Comparison of ENCODE assay signal across 16 cellular contexts in genomic region chrX:96763608-96764007, GRCh38.
"Had no signal": no experiment of that assay in that cellular context is flagged by ENCODE, and none has a peak within 500 bp of the region (broad histone marks: within the 10 kb centered on the region; RNA-seq: fewer than 3 reads in every experiment).

No MANE protein-coding gene starts in this region.

- DNase-seq: activated B cell treated with CpG ODN at 0.5 μM for 24 hours; activated CD4-positive, alpha-beta T cell treated with anti-CD3 and anti-CD28 coated beads for 48 hours; activated CD8-positive, alpha-beta T cell treated with anti-CD3 and anti-CD28 coated beads for 36 hours; activated gamma-delta T cell; activated T-cell treated with anti-CD3 and anti-CD28 coated beads, Interleukin-2, amount 50 U/mL, for 4 hours; dorsolateral prefrontal cortex; mammary epithelial cell; naive thymus-derived CD8-positive, alpha-beta T cell; stimulated activated CD4-positive, alpha-beta T cell treated with anti-CD3 and anti-CD28 coated beads, Interleukin-2, amount 100 ng/mL, for 48 hours; stimulated activated naive B cell treated with anti-CD40 and anti-IgM and Interleukin-4, amounts not matched to agents 10 μg/mL and 1 μg/mL and 100 μg/mL, for 72 hours; tibial artery had no signal

- H3K27ac ChIP-seq: cardiac muscle cell, dorsolateral prefrontal cortex, parathyroid adenoma, tibial artery had no signal

- H3K9me3 ChIP-seq: tibial artery had no signal

- H3K4me3 ChIP-seq: cardiac muscle cell, dorsolateral prefrontal cortex, tibial artery had no signal

- H3K4me1 ChIP-seq: parathyroid adenoma, tibial artery had no signal

- FAIRE-seq: TTC549, urothelium cell line had no signal

- H3K27me3 ChIP-seq: cardiac muscle cell, tibial artery had no signal

- H3K36me3 ChIP-seq: cardiac muscle cell, tibial artery had no signal

- ATAC-seq: activated CD8-positive, alpha-beta T cell treated with anti-CD3 and anti-CD28 coated beads for 36 hours; activated naive CD4-positive, alpha-beta T cell treated with anti-CD3 and anti-CD28 coated beads, Interleukin-2, amount 50 U/mL, for 72 hours; activated T-cell treated with anti-CD3 and anti-CD28 coated beads, Interleukin-2, amount 50 U/mL, for 4 hours; naive thymus-derived CD8-positive, alpha-beta T cell; stimulated activated naive B cell treated with anti-CD40 and anti-IgM and Interleukin-4, amounts not matched to agents 10 μg/mL and 1 μg/mL and 100 μg/mL, for 72 hours had no signal
